In genomic region chr18:23284629-23285028, GRCh38 we compare ENCODE assay signal across 13 cellular contexts.
DNase-seq lines count a peak whose midpoint lies in the region; ATAC-seq, FAIRE-seq and TF ChIP-seq lines count a peak whose summit lies in the region.
"Had no signal": no experiment of that assay in that cellular context is flagged by ENCODE, and none has a peak within 500 bp of the region (broad histone marks: within the 10 kb centered on the region; RNA-seq: fewer than 3 reads in every experiment).

No MANE protein-coding gene starts in this region.

- no peak overlapping the region; the same call in 1 of the 2 replicates for H4K5ac ChIP-seq in IMR-90 (ENCODE audit: low read depth, low read length)
- peak overlapping the region; percentile 84 for H4K5ac ChIP-seq in H1 (ENCODE audit: insufficient read length, low read depth, low read length)

- H2BK15ac ChIP-seq in IMR-90 (ENCODE audit: low read depth, low read length) (peak overlapping the region; percentile 70; the same call in 1 of the 3 replicates), H1 (ENCODE audit: low read length) (no peak overlapping the region)

- H4K91ac ChIP-seq in IMR-90 (ENCODE audit: insufficient read depth, low read depth, low read length) (peak overlapping the region; percentile 81), H1 (replicated peaks; ENCODE audit: insufficient read length, low read length) (peak overlapping the region; percentile 97)

- H3K18ac ChIP-seq in IMR-90 (ENCODE audit: low read depth, low read length) = peak overlapping the region; percentile 80; the same call in 1 of the 2 replicates
- peak overlapping the region; percentile 95 for H3K18ac ChIP-seq in H1 (ENCODE audit: extremely low read depth, low read length)

- H2AK9ac ChIP-seq in IMR-90 (replicated peaks; ENCODE audit: low read depth, low read length, poor library complexity) = no peak overlapping the region

- ATAC-seq in IMR-90 (ENCODE audit: low read depth) (no peak), HG02571 (IDR thresholded peaks at IDR 0.05; ENCODE audit: unreplicated experiment) (no peak)
- peak; percentile 71 for ATAC-seq in stimulated activated naive CD8-positive, alpha-beta T cell treated with anti-CD3 and anti-CD28 coated beads, Interleukin-15, Interleukin-2, amounts not matched to agents 100 U/mL and 50 U/mL, for 24 hours

- dilution Hi-C loops in IMR-90 (cut with HindIII; ENCODE audit: low sequenced_read_pairs, unreplicated experiment) = no loop called here

- H3K27me3 ChIP-seq in IMR-90 (ENCODE audit: control insufficient read depth, insufficient read depth, low read length) (no peaks in the 10 kb centered on the region), H1 (replicated peaks in 1 of 4; ENCODE audit: control insufficient read depth in 3 of 4, extremely low read depth in 1 of 4, insufficient read depth in 3 of 4, low read length in 3 of 4) (no peaks in the 10 kb centered on the region)
- H3K27me3 ChIP-seq: adrenal gland, colonic mucosa, ovary, upper lobe of left lung had no signal

- no peak overlapping the region; the same call in 1 of the 2 replicates for H3K27ac ChIP-seq in IMR-90 (ENCODE audit: insufficient read depth, low read length)
- H3K27ac ChIP-seq in H1 (ENCODE audit: low read depth, low read length) = peak overlapping the region; percentile 97
- no peak overlapping the region for H3K27ac ChIP-seq in OCI-LY7 (ENCODE audit: low read depth, low read length, poor library complexity, severe bottlenecking)
- H3K27ac ChIP-seq: adrenal gland, colonic mucosa, ovary, upper lobe of left lung had no signal

- no peaks in the 10 kb centered on the region for H3K9me3 ChIP-seq in IMR-90 (ENCODE audit: control insufficient read depth, insufficient read depth, low read length)
- H3K9me3 ChIP-seq in H1 (ENCODE audit: insufficient read depth in 2 of 2, low read depth in 1 of 2, low read length in 1 of 2) = no peaks in the 10 kb centered on the region
- H3K9me3 ChIP-seq in OCI-LY7 (ENCODE audit: low read length) = no peaks in the 10 kb centered on the region
- H3K9me3 ChIP-seq: adrenal gland, colonic mucosa, ovary, upper lobe of left lung had no signal

- H2AFZ ChIP-seq in IMR-90 (replicated peaks; ENCODE audit: low read length, poor library complexity) (peak overlapping the region; percentile 56), H1 (ENCODE audit: low read length) (no peak overlapping the region), OCI-LY7 (ENCODE audit: low read length) (no peak overlapping the region)

- H3K79me1 ChIP-seq in IMR-90 (ENCODE audit: low read depth in 1 of 2, low read length in 2 of 2) = no peaks in the 10 kb centered on the region
- no peaks in the 10 kb centered on the region for H3K79me1 ChIP-seq in H1 (ENCODE audit: low read depth, low read length)

- 0 out of 2 replicates have a peak, but pooled peaks cover 2% of the 10 kb centered on the region for H3K23me2 ChIP-seq in H1 (ENCODE audit: low read depth, low read length)

- no TSS peak for BruUV-seq in IMR-90 (replicated peaks; lab: Mats Ljungman, UMichigan)
- BruUV-seq in OCI-LY7 (replicated peaks; lab: Mats Ljungman, UMichigan) = no TSS peak

- H3K23ac ChIP-seq in IMR-90 (ENCODE audit: low read depth, low read length) (no peak overlapping the region; the same call in 1 of the 2 replicates), H1 (ENCODE audit: insufficient read length) (no peak overlapping the region)

- H4K8ac ChIP-seq in IMR-90 (ENCODE audit: low read depth in 2 of 2, low read length in 2 of 2) = peak overlapping the region in 1 of 2 experiments; percentile 36; a peak in 1 of 4 replicates
- peak overlapping the region; percentile 60; the same call in 1 of the 2 replicates for H4K8ac ChIP-seq in H1 (ENCODE audit: extremely low read depth, insufficient read depth, low read length)

- H3K27ac Mint-ChIP-seq in activated naive CD4-positive, alpha-beta T cell treated with anti-CD3 and anti-CD28 coated beads for 36 hours = peak overlapping the region; percentile 75

- DNase-seq in activated naive CD4-positive, alpha-beta T cell treated with anti-CD3 and anti-CD28 coated beads for 36 hours = no peak
- DNase-seq in activated naive CD4-positive, alpha-beta T cell treated with Interleukin-2 at 50 U/mL for 16 hours = no peak
- DNase-seq in IMR-90 = no peak
- DNase-seq in H1 (ENCODE audit: low read depth in 1 of 2, low spot score in 2 of 2) = no peak
- peak; percentile 41 for DNase-seq in stimulated activated naive CD8-positive, alpha-beta T cell treated with anti-CD3 and anti-CD28 coated beads, Interleukin-15, Interleukin-2, amounts not matched to agents 100 U/mL and 50 U/mL, for 24 hours
- no peak for DNase-seq in GDM1 (lab: John Stamatoyannopoulos, UW)
- no peak for DNase-seq in OCI-LY7 (ENCODE audit: low spot score)
- DNase-seq: colonic mucosa, NCI-H1436 treated with DMSO at 0.1 percent for 48 hours, ovary, upper lobe of left lung had no signal

- H3K4me1 ChIP-seq in IMR-90 (ENCODE audit: control insufficient read depth, insufficient read depth, low read length) (peaks cover 12% of the 10 kb centered on the region), H1 (replicated peaks in 1 of 4; ENCODE audit: control insufficient read depth in 3 of 4, insufficient read depth in 4 of 4, low read length in 3 of 4) (peaks cover 9 to 26% (median 17%) of the 10 kb centered on the region in 4 experiments), OCI-LY7 (ENCODE audit: insufficient read depth, low read length, poor library complexity, severe bottlenecking) (peaks cover 8% of the 10 kb centered on the region)
- H3K4me1 ChIP-seq: adrenal gland, colonic mucosa had no signal

- no peaks in the 10 kb centered on the region for H3K36me3 Mint-ChIP-seq in activated naive CD4-positive, alpha-beta T cell treated with anti-CD3 and anti-CD28 coated beads for 36 hours (ENCODE audit: low read depth)

- H2BK5ac ChIP-seq in IMR-90 (ENCODE audit: low read depth, low read length, poor library complexity, severe bottlenecking) (peak overlapping the region; percentile 78), H1 (ENCODE audit: low read depth, low read length) (peak overlapping the region; percentile 99)

- TF ChIP-seq CTCF in IMR-90 (conservative IDR thresholded peaks at IDR 0.05; ENCODE audit: low read depth, low read length) (no peak), H1 (IDR thresholded peaks at IDR 0.05; ENCODE audit: control extremely low read depth in 1 of 3, insufficient read depth in 1 of 3, low read depth in 1 of 3, low read length in 3 of 3) (no peak), OCI-LY7 (conservative IDR thresholded peaks at IDR 0.05; ENCODE audit: low read length) (no peak)

- no peak for TF ChIP-seq EP300 in H1 (IDR thresholded peaks at IDR 0.05; ENCODE audit: borderline replicate concordance in 1 of 2, low read depth in 2 of 2, low read length in 2 of 2)

- H3K4ac ChIP-seq in IMR-90 (ENCODE audit: low read depth, low read length) (peak overlapping the region; percentile 87), H1 (replicated peaks; ENCODE audit: insufficient read length, low read depth, low read length) (peak overlapping the region; percentile 89)

- POLR2A ChIA-PET in IMR-90 (lab: Charles Lee; ENCODE audit: unreplicated experiment) (no interaction called here), H1 (lab: Charles Lee; ENCODE audit: partially characterized antibody) (interaction anchor here (1.0 to 2.0 kb wide), 9 partner anchors 16 to 150 kb away, joined by 3 to 10 read pairs (median 3); no protein-coding TSS in a partner anchor), OCI-LY7 (lab: Charles Lee) (no interaction called here)

- H2BK12ac ChIP-seq in H1 (ENCODE audit: low read depth, low read length) = peak overlapping the region; percentile 98

- CTCF ChIA-PET in activated naive CD4-positive, alpha-beta T cell treated with anti-CD3 and anti-CD28 coated beads for 36 hours (lab: Charles Lee) = no interaction called here
- CTCF ChIA-PET in IMR-90 (lab: Yijun Ruan, JAX) (no interaction called here), H1 (lab: Charles Lee; ENCODE audit: partially characterized antibody) (no interaction called here), OCI-LY7 (lab: Charles Lee; ENCODE audit: unreplicated experiment) (no interaction called here)

- no peaks in the 10 kb centered on the region for H3K9me2 ChIP-seq in OCI-LY7 (ENCODE audit: insufficient read depth, low read length)

- H3K14ac ChIP-seq in IMR-90 (replicated peaks; ENCODE audit: low read depth, low read length) = peak overlapping the region; percentile 66
- H3K14ac ChIP-seq in H1 (ENCODE audit: insufficient read length) = peak overlapping the region; percentile 1

- H3K9ac ChIP-seq in IMR-90 (ENCODE audit: low read depth, low read length) (no peak overlapping the region), H1 (replicated peaks in 1 of 4; ENCODE audit: extremely low read depth in 1 of 4, low read depth in 3 of 4, low read length in 3 of 4) (peak overlapping the region in 3 of 4 experiments; percentile 0 to 52 (median 28); a peak in 3 of 7 replicates)

- H3K4me1 Mint-ChIP-seq in activated naive CD4-positive, alpha-beta T cell treated with anti-CD3 and anti-CD28 coated beads for 36 hours (ENCODE audit: low read depth) = peaks cover 16% of the 10 kb centered on the region

- FAIRE-seq in H1 (lab: Jason Lieb, UNC) = no peak

- H3K36me3 ChIP-seq in IMR-90 (ENCODE audit: control insufficient read depth, insufficient read depth, low read length) = no peaks in the 10 kb centered on the region
- no peaks in the 10 kb centered on the region for H3K36me3 ChIP-seq in H1 (ENCODE audit: control insufficient read depth in 2 of 4, insufficient read depth in 4 of 4, low read length in 3 of 4)
- H3K36me3 ChIP-seq in OCI-LY7 (ENCODE audit: insufficient read depth, low read length) = no peaks in the 10 kb centered on the region
- H3K36me3 ChIP-seq: adrenal gland, colonic mucosa, ovary, upper lobe of left lung had no signal

- H2BK120ac ChIP-seq in IMR-90 (ENCODE audit: low read depth, low read length) = peak overlapping the region; percentile 88
- peak overlapping the region; percentile 94 for H2BK120ac ChIP-seq in H1 (replicated peaks; ENCODE audit: low read depth, low read length)

- no peak for TF ChIP-seq POLR2A in IMR-90 (IDR thresholded peaks at IDR 0.05; ENCODE audit: low read depth, low read length)
- TF ChIP-seq POLR2A in H1 (IDR thresholded peaks at IDR 0.05; ENCODE audit: control extremely low read depth in 1 of 2, low read depth in 2 of 2, low read length in 2 of 2) = no peak

- H3K56ac ChIP-seq in IMR-90 (ENCODE audit: extremely low read depth, insufficient read depth, low read length) (peak overlapping the region; percentile 20), H1 (replicated peaks; ENCODE audit: insufficient read length, low read depth, low read length) (peak overlapping the region; percentile 3)

- no peaks in the 10 kb centered on the region for H3K9me3 Mint-ChIP-seq in activated naive CD4-positive, alpha-beta T cell treated with anti-CD3 and anti-CD28 coated beads for 36 hours

- no peaks in the 10 kb centered on the region for H4K20me1 ChIP-seq in IMR-90 (ENCODE audit: insufficient read depth, low read length)
- no peaks in the 10 kb centered on the region for H4K20me1 ChIP-seq in H1 (replicated peaks in 1 of 2; ENCODE audit: control insufficient read depth in 1 of 2, insufficient read depth in 2 of 2, low read length in 2 of 2)
- H4K20me1 ChIP-seq in OCI-LY7 (ENCODE audit: insufficient read depth, low read length) = no peaks in the 10 kb centered on the region

- H3K4me3 ChIP-seq in IMR-90 (ENCODE audit: insufficient read depth, low read depth, low read length) (no peak overlapping the region), H1 (ENCODE audit: extremely low read depth in 1 of 4, insufficient read depth in 2 of 4, low read depth in 3 of 4, low read length in 4 of 4) (peak overlapping the region in 1 of 4 experiments; percentile 13; a peak in 1 of 8 replicates), OCI-LY7 (ENCODE audit: low read depth, low read length, poor library complexity, severe bottlenecking) (no peak overlapping the region)
- H3K4me3 ChIP-seq: adrenal gland, colonic mucosa, ovary, upper lobe of left lung had no signal

- no peak overlapping the region for H3K4me2 ChIP-seq in IMR-90 (ENCODE audit: low read depth, low read length)
- H3K4me2 ChIP-seq in H1 (ENCODE audit: insufficient read depth in 1 of 2, low read depth in 2 of 2, low read length in 2 of 2) = peak overlapping the region; percentile 35 to 42; a peak in 3 of 4 replicates
- H3K4me2 ChIP-seq in OCI-LY7 (ENCODE audit: low read length) = no peak overlapping the region

- H3K9me1 ChIP-seq in IMR-90 (ENCODE audit: insufficient read depth, low read length) = 0 out of 2 replicates have a peak, but pooled peaks cover 10% of the 10 kb centered on the region

- in situ Hi-C loops in IMR-90 (cut with MboI; ENCODE audit: low sequenced_read_pairs) = no loop called here

- WGBS in IMR-90 (ENCODE audit: extremely low coverage in 2 of 2, insufficient read length in 1 of 2), 2 experiments = no CpG with 5 or more reads among the region's 2 CpGs
- 57% methylated on average over 2 of the region's 2 CpGs; no CpG with 5 or more reads in 1 of the 2 experiments for WGBS in H1 (ENCODE audit: extremely low coverage in 1 of 2, insufficient coverage in 1 of 2, insufficient read length in 1 of 2, insufficient replicate concordance in 2 of 2, low coverage in 1 of 2, low lambda C conversion rate in 2 of 2, missing lambda C conversion rate in 1 of 2), 2 experiments

- H2AK5ac ChIP-seq in IMR-90 (ENCODE audit: low read depth, low read length) = peak overlapping the region; percentile 98
- H2AK5ac ChIP-seq in H1 (ENCODE audit: low read depth, low read length) = peak overlapping the region; percentile 99

- intact Hi-C loops in activated naive CD4-positive, alpha-beta T cell treated with anti-CD3 and anti-CD28 coated beads for 36 hours (cut with micrococcal nuclease) = loop anchor here (1.0 to 5.0 kb wide), 2 partner anchors 53 kb away; no protein-coding TSS in a partner anchor
- intact Hi-C loops in IMR-90 (cut with micrococcal nuclease) = no loop called here
- intact Hi-C loops in OCI-LY7 (cut with micrococcal nuclease; ENCODE audit: unreplicated experiment) = no loop called here

- H2BK20ac ChIP-seq in IMR-90 (ENCODE audit: low read depth, low read length) = peak overlapping the region; percentile 30; the same call in 1 of the 2 replicates
- peak overlapping the region; percentile 97 for H2BK20ac ChIP-seq in H1 (ENCODE audit: low read length)

- H3K79me2 ChIP-seq in H1 (ENCODE audit: control insufficient read depth in 1 of 2, insufficient read depth in 2 of 2, low read length in 2 of 2) (no peaks in the 10 kb centered on the region), OCI-LY7 (ENCODE audit: insufficient read depth, low read depth, low read length) (no peaks in the 10 kb centered on the region)

- no peaks in the 10 kb centered on the region for H3K27me3 Mint-ChIP-seq in activated naive CD4-positive, alpha-beta T cell treated with anti-CD3 and anti-CD28 coated beads for 36 hours (ENCODE audit: low read depth)

- no peak for TF ChIP-seq RAD21 in IMR-90 (IDR thresholded peaks at IDR 0.05; ENCODE audit: low read length)
- TF ChIP-seq RAD21 in H1 (IDR thresholded peaks at IDR 0.05 in 1 of 2, conservative IDR thresholded peaks at IDR 0.05 in 1 of 2; ENCODE audit: low read depth in 2 of 2, low read length in 2 of 2) = no peak

- H3K4me3 Mint-ChIP-seq in activated naive CD4-positive, alpha-beta T cell treated with anti-CD3 and anti-CD28 coated beads for 36 hours = no peak overlapping the region

Comparison
In these comparisons a context has a peak if more than half of its experiments do, and no peak if none do; other contexts are left out.
1. H3K4me2 ChIP-seq: peak in H1 (2 of 2); none in IMR-90 (single experiment) and OCI-LY7 (single experiment).